In the genomic region with DNA sequence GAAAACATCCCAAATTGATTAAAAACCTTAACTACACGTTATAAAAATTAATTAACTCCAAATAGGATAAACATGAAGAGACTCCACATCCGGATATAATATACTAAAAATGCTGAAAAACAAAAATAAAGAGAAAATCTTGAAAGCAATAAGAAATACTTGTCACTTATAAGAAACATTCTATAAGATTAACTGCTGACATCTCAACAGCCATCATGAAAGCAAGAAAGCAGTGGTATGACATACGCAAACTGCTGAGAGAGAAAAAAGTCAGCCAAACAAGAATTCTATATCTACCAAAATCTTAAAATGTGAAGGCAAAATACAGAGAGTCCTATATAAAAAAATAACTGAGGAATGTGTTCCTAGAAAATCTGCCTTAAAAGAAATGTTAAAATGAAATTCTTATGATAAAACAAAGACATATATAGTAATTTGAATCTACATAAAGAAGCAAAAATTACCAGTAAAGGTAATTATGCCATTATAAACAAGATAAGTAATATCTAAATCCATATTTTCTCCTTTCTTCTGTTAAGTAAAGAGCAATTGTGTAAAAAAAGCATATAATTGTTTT, we compare ENCODE assay signal across 16 cellular contexts.
DNase-seq lines count a peak whose midpoint lies in the region; ATAC-seq, FAIRE-seq and TF ChIP-seq lines count a peak whose summit lies in the region.
"Had no signal": no experiment of that assay in that cellular context is flagged by ENCODE, and none has a peak within 500 bp of the region (broad histone marks: within the 10 kb centered on the region; RNA-seq: fewer than 3 reads in every experiment).

No MANE protein-coding gene starts in this region.

- no peak overlapping the region for H3K4me3 Mint-ChIP-seq in HFFc6
- no peak overlapping the region for H3K4me3 Mint-ChIP-seq in activated CD8-positive, alpha-beta T cell treated with anti-CD3 and anti-CD28 coated beads for 36 hours
- H3K4me3 Mint-ChIP-seq: activated naive CD8-positive, alpha-beta T cell had no signal

- no peak overlapping the region for H3K27ac Mint-ChIP-seq in HFFc6
- no peak overlapping the region for H3K27ac Mint-ChIP-seq in activated CD8-positive, alpha-beta T cell treated with anti-CD3 and anti-CD28 coated beads for 36 hours
- H3K27ac Mint-ChIP-seq: activated naive CD8-positive, alpha-beta T cell had no signal

- no peaks in the 10 kb centered on the region for H3F3A ChIP-seq in PC-3 (ENCODE audit: low read length, unreplicated experiment)

- no peaks in the 10 kb centered on the region for H3K9me2 ChIP-seq in PC-3 (replicated peaks; ENCODE audit: low read length)

- FAIRE-seq in A204.1 (lab: Jason Lieb, UNC): peak; percentile 32
- FAIRE-seq: K562, keratinocyte had no signal

- H4K20me1 ChIP-seq in PC-3 (ENCODE audit: low read length): no peaks in the 10 kb centered on the region
- H4K20me1 ChIP-seq in fibroblast of lung (ENCODE audit: control insufficient read depth, extremely low read depth, insufficient read depth, low read length): no peaks in the 10 kb centered on the region

- no peak for ATAC-seq in PC-3
- no peak for ATAC-seq in heart right ventricle
- ATAC-seq in activated CD8-positive, alpha-beta T cell treated with anti-CD3 and anti-CD28 coated beads for 36 hours: no peak
- ATAC-seq: K562 had no signal

- peaks cover 13% of the 10 kb centered on the region for H3K36me3 Mint-ChIP-seq in HFFc6 (ENCODE audit: low read depth)
- H3K36me3 Mint-ChIP-seq in activated CD8-positive, alpha-beta T cell treated with anti-CD3 and anti-CD28 coated beads for 36 hours (ENCODE audit: low read depth): no peaks in the 10 kb centered on the region
- H3K36me3 Mint-ChIP-seq: activated naive CD8-positive, alpha-beta T cell had no signal

- peaks cover 5% of the 10 kb centered on the region; the same call in 1 of the 2 replicates for H3K4me1 Mint-ChIP-seq in HFFc6 (ENCODE audit: low read depth)
- H3K4me1 Mint-ChIP-seq in activated CD8-positive, alpha-beta T cell treated with anti-CD3 and anti-CD28 coated beads for 36 hours (ENCODE audit: low read depth): no peaks in the 10 kb centered on the region

- POLR2A ChIA-PET in PC-3 (lab: Charles Lee; ENCODE audit: unreplicated experiment): no interaction called here
- POLR2A ChIA-PET in activated CD8-positive, alpha-beta T cell treated with anti-CD3 and anti-CD28 coated beads for 36 hours (lab: Charles Lee): no interaction called here

- CTCF ChIA-PET in PC-3 (lab: Charles Lee): no interaction called here
- CTCF ChIA-PET in activated CD8-positive, alpha-beta T cell treated with anti-CD3 and anti-CD28 coated beads for 36 hours (lab: Charles Lee): no interaction called here

- BruUV-seq in PC-3 (replicated peaks; lab: Mats Ljungman, UMichigan): no TSS peak

- DNase-seq in HFFc6 (peak; percentile 28), PC-3 (peak; percentile 4), fibroblast of lung (ENCODE audit: low read depth in 2 of 2) (peak; percentile 32 to 53), heart right ventricle (no peak), medulla oblongata (ENCODE audit: extremely low spot score) (no peak)
- no peak for DNase-seq in activated CD4-positive, alpha-beta T cell treated with anti-CD3 and anti-CD28 coated beads for 4 hours
- DNase-seq in activated CD8-positive, alpha-beta T cell treated with anti-CD3 and anti-CD28 coated beads for 36 hours: no peak
- DNase-seq: cortex of kidney; DND-41; NCI-H2171; stimulated activated CD4-positive, alpha-beta T cell treated with anti-CD3 and anti-CD28 coated beads, Interleukin-4, amount 100 ng/mL, for 4 hours; stimulated activated naive CD4-positive, alpha-beta T cell had no signal

- H3K4me2 ChIP-seq in PC-3 (ENCODE audit: low read length) (no peak overlapping the region), fibroblast of lung (ENCODE audit: extremely low read depth, insufficient read depth, low read length) (no peak overlapping the region)

- H2AFZ ChIP-seq in PC-3 (ENCODE audit: low read length): no peak overlapping the region
- no peak overlapping the region for H2AFZ ChIP-seq in fibroblast of lung (ENCODE audit: low read length)

- peaks cover 13% of the 10 kb centered on the region for H3K9me3 Mint-ChIP-seq in HFFc6
- peaks cover 17% of the 10 kb centered on the region for H3K9me3 Mint-ChIP-seq in activated CD8-positive, alpha-beta T cell treated with anti-CD3 and anti-CD28 coated beads for 36 hours

- H3K9ac ChIP-seq in PC-3 (ENCODE audit: low read length): no peak overlapping the region
- no peak overlapping the region for H3K9ac ChIP-seq in fibroblast of lung (ENCODE audit: insufficient read depth, low read length)

- WGBS in heart right ventricle, 2 donors: 53 to 56% methylated on average over 3 of the region's 3 CpGs

- no peak overlapping the region for H3K27ac ChIP-seq in PC-3 (ENCODE audit: low read length)
- H3K27ac ChIP-seq in fibroblast of lung (ENCODE audit: insufficient read depth, low read length): no peak overlapping the region
- H3K27ac ChIP-seq in heart right ventricle: no peak overlapping the region

- H3K27me3 Mint-ChIP-seq in HFFc6 (ENCODE audit: insufficient read depth): no peaks in the 10 kb centered on the region
- no peaks in the 10 kb centered on the region for H3K27me3 Mint-ChIP-seq in activated CD8-positive, alpha-beta T cell treated with anti-CD3 and anti-CD28 coated beads for 36 hours
- H3K27me3 Mint-ChIP-seq: activated naive CD8-positive, alpha-beta T cell had no signal

- TF ChIP-seq CTCF in HFFc6 (IDR thresholded peaks at IDR 0.05) (no peak), PC-3 (conservative IDR thresholded peaks at IDR 0.05; ENCODE audit: low read depth, low read length) (no peak), fibroblast of lung (conservative IDR thresholded peaks at IDR 0.05 in 1 of 2, IDR thresholded peaks at IDR 0.05 in 1 of 2; ENCODE audit: low read depth in 1 of 2, low read length in 2 of 2) (no peak), heart right ventricle (IDR thresholded peaks at IDR 0.05) (no peak)
- no peak for TF ChIP-seq CTCF in activated CD8-positive, alpha-beta T cell treated with anti-CD3 and anti-CD28 coated beads for 36 hours (IDR thresholded peaks at IDR 0.05)

- H3K36me3 ChIP-seq in PC-3 (ENCODE audit: low read depth, low read length) (no peaks in the 10 kb centered on the region), fibroblast of lung (ENCODE audit: control insufficient read depth, insufficient read depth, low read length) (no peaks in the 10 kb centered on the region), heart right ventricle (no peaks in the 10 kb centered on the region)

- 0 out of 2 replicates have a peak, but pooled peaks cover 3% of the 10 kb centered on the region for H3K9me3 ChIP-seq in PC-3 (ENCODE audit: low read length)
- no peaks in the 10 kb centered on the region for H3K9me3 ChIP-seq in fibroblast of lung (ENCODE audit: control insufficient read depth, insufficient read depth, low read depth, low read length)
- H3K9me3 ChIP-seq in heart right ventricle: peaks cover 0 to 58% (median 21%) of the 10 kb centered on the region in 11 donors

- H3K79me2 ChIP-seq in PC-3 (ENCODE audit: low read length) (no peaks in the 10 kb centered on the region), fibroblast of lung (ENCODE audit: control insufficient read depth, insufficient read depth, low read length) (no peaks in the 10 kb centered on the region)

- intact Hi-C loops in PC-3 (cut with micrococcal nuclease) (no loop called here), heart right ventricle (cut with DNase I) (no loop called here)
- intact Hi-C loops in activated CD8-positive, alpha-beta T cell treated with anti-CD3 and anti-CD28 coated beads for 36 hours (cut with micrococcal nuclease): no loop called here

- H3K27me3 ChIP-seq in PC-3 (ENCODE audit: low read length): no peaks in the 10 kb centered on the region
- no peaks in the 10 kb centered on the region for H3K27me3 ChIP-seq in fibroblast of lung (ENCODE audit: control insufficient read depth, insufficient read depth, low read length)
- no peaks in the 10 kb centered on the region for H3K27me3 ChIP-seq in heart right ventricle

- H3K4me1 ChIP-seq in PC-3 (ENCODE audit: insufficient read depth, low read length): no peaks in the 10 kb centered on the region
- H3K4me1 ChIP-seq in fibroblast of lung (ENCODE audit: control insufficient read depth, extremely low read depth, insufficient read depth, low read length): no peaks in the 10 kb centered on the region
- H3K4me1 ChIP-seq in heart right ventricle: no peaks in the 10 kb centered on the region

- H3K4me3 ChIP-seq in PC-3 (ENCODE audit: low read length) (no peak overlapping the region), fibroblast of lung (replicated peaks in 1 of 4; ENCODE audit: control extremely low read depth in 1 of 4, insufficient read depth in 1 of 4, low read depth in 3 of 4, low read length in 4 of 4) (no peak overlapping the region), heart right ventricle (no peak overlapping the region)
- H3K4me3 ChIP-seq: K562 had no signal

Comparison
In these comparisons a context has a peak if more than half of its experiments do, and no peak if none do; other contexts are left out.
1. DNase-seq: peak in HFFc6 (single experiment), PC-3 (single experiment) and fibroblast of lung (2 of 2); none in heart right ventricle (0 of 2), medulla oblongata (single experiment), activated CD4-positive, alpha-beta T cell treated with anti-CD3 and anti-CD28 coated beads for 4 hours (0 of 2) and activated CD8-positive, alpha-beta T cell treated with anti-CD3 and anti-CD28 coated beads for 36 hours (single experiment).